Comparison of ENCODE assay signal across 8 cellular contexts in the genomic region with DNA sequence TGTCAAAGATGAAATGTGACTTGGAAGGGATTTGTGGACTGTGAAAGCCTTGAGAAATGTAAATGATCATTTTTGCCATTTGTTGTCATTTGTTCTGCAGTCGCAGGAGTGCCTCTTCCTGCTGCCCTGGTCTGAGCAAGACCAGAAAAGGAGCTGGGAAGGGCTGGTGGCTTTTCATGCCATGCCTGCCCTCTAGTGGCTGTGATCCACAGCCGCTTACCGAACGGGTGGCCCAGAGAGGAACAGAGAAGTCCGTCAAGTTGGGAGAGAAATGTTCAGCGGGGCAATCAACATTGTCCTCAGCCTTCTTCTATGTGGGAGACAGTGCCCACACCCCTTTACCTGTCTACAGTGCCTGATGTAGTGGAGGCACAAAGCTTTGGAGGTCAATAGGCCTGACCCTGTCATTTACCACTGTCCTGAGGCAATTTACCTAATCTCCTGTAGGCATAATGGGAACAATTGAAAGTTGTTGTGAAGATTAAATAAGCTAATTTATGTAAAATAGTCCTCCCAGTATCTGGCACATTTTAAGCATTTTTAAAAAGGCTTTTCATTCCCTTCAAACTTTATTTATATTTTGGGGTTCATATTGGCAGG.
DNase-seq lines count a peak whose midpoint lies in the region; TF ChIP-seq lines count a peak whose summit lies in the region.

No MANE protein-coding gene starts in this region.

- no peaks in the 10 kb centered on the region for H3K9me3 ChIP-seq in GM23248 (ENCODE audit: low read depth)

- 7 to 8% methylated on average over 6 of the region's 6 CpGs for WGBS in GM23248 (ENCODE audit: low coverage in 1 of 2, low lambda C conversion rate in 2 of 2, missing lambda C conversion rate in 2 of 2), 2 experiments

- H3K27me3 ChIP-seq in GM06990 (replicated peaks; ENCODE audit: control insufficient read depth, insufficient read depth, low read length) (peaks cover 2% of the 10 kb centered on the region), GM23248 (replicated peaks; ENCODE audit: insufficient read depth) (no peaks in the 10 kb centered on the region)

- no peaks in the 10 kb centered on the region for H3K36me3 ChIP-seq in GM06990 (ENCODE audit: control insufficient read depth, insufficient read depth, low read length)
- no peaks in the 10 kb centered on the region for H3K36me3 ChIP-seq in GM23248 (ENCODE audit: low read depth)

- H3K27ac ChIP-seq in GM23248, result no peak overlapping the region

- in situ Hi-C loops in GM23248 (cut with MboI), result loop anchor here (10.0 kb wide), 1 partner anchor 189 kb away; no protein-coding TSS in a partner anchor

- peak overlapping the region; percentile 11 for H3K4me2 ChIP-seq in GM23248 (ENCODE audit: unreplicated experiment)

- no peaks in the 10 kb centered on the region for H3F3A ChIP-seq in GM23248 (ENCODE audit: insufficient read depth)

- H4K20me1 ChIP-seq in GM23248 (ENCODE audit: insufficient read depth), result no peaks in the 10 kb centered on the region

- no peaks in the 10 kb centered on the region for H3K79me2 ChIP-seq in GM23248 (ENCODE audit: insufficient read depth)

- peak; percentile 95 for TF ChIP-seq CTCF in GM06990 (IDR thresholded peaks at IDR 0.05; ENCODE audit: insufficient read depth, low read length, poor library complexity, severe bottlenecking)

- no peak overlapping the region for H3K9ac ChIP-seq in GM23248

- no peaks in the 10 kb centered on the region for H3K9me2 ChIP-seq in GM23248 (ENCODE audit: insufficient read depth)

- peak overlapping the region; percentile 54 for H2AFZ ChIP-seq in GM23248

- no peaks in the 10 kb centered on the region for H3K4me1 ChIP-seq in GM23248 (ENCODE audit: insufficient read depth)

- intact Hi-C loops in posterior vena cava (cut with DNase I), result loop anchor here (5.0 to 10.0 kb wide), 2 partner anchors 187 to 189 kb away; no protein-coding TSS in a partner anchor

- no peak overlapping the region for H3K4me3 ChIP-seq in GM06990 (replicated peaks; ENCODE audit: low read depth, low read length)
- peak overlapping the region; percentile 7; the same call in 1 of the 2 replicates for H3K4me3 ChIP-seq in GM23248

- DNase-seq in GM06990 (ENCODE audit: extremely low read depth, insufficient read length), result peak; percentile 22
- DNase-seq in GM23248, result peak; percentile 89
- DNase-seq in KG1 (lab: John Stamatoyannopoulos, UW), result peak; percentile 78
- DNase-seq in RPMI7951 (ENCODE audit: low read depth), result peak; percentile 71
- DNase-seq in activated naive CD4-positive, alpha-beta T cell treated with Interleukin-2 at 50 U/mL for 16 hours, result peak; percentile 57
- peak; percentile 79 for DNase-seq in glomerular visceral epithelial cell (ENCODE audit: extremely low spot score)
- DNase-seq in posterior vena cava (ENCODE audit: low spot score), result peak; percentile 90
- no peak for DNase-seq in cerebellar nuclear complex (lab: John Stamatoyannopoulos, UW)

Comparison
In these comparisons a context has a peak if more than half of its experiments do, and no peak if none do; other contexts are left out.
1. DNase-seq: peak in GM06990 (single experiment), GM23248 (single experiment), KG1 (single experiment), RPMI7951 (single experiment), activated naive CD4-positive, alpha-beta T cell treated with Interleukin-2 at 50 U/mL for 16 hours (single experiment), glomerular visceral epithelial cell (single experiment) and posterior vena cava (single experiment); none in cerebellar nuclear complex (0 of 2).